9 cellular contexts compared by ENCODE assay signal in genomic region chr10:178208-178607, GRCh38. TPM values are rescaled to one million over a fixed set of nuclear protein-coding genes. Genes with fewer than 3 reads are reported as not detected.
DNase-seq lines count a peak whose midpoint lies in the region; ATAC-seq and TF ChIP-seq lines count a peak whose summit lies in the region.
"Had no signal": no experiment of that assay in that cellular context is flagged by ENCODE, and none has a peak within 500 bp of the region (broad histone marks: within the 10 kb centered on the region; RNA-seq: fewer than 3 reads in every experiment).

No MANE protein-coding gene starts in this region.

- H3K27ac Mint-ChIP-seq in activated naive CD8-positive, alpha-beta T cell treated with anti-CD3 and anti-CD28 coated beads, Interleukin-2, amount 50 U/mL, for 24 hours: no peak overlapping the region
- H3K27ac Mint-ChIP-seq: dendritic cell treated with granulocyte-macrophage colony-stimulating factor and Interleukin-4, amounts not matched to agents 40 ng/mL and 50 ng/mL, for 4 days had no signal

- H3K9me3 Mint-ChIP-seq in activated naive CD8-positive, alpha-beta T cell treated with anti-CD3 and anti-CD28 coated beads, Interleukin-2, amount 50 U/mL, for 24 hours: no peaks in the 10 kb centered on the region
- H3K9me3 Mint-ChIP-seq: dendritic cell treated with granulocyte-macrophage colony-stimulating factor and Interleukin-4, amounts not matched to agents 40 ng/mL and 50 ng/mL, for 4 days had no signal

- intact Hi-C loops in left colon (cut with DNase I, micrococcal nuclease): no loop called here

- peaks cover 21% of the 10 kb centered on the region for H3K36me3 Mint-ChIP-seq in activated naive CD8-positive, alpha-beta T cell treated with anti-CD3 and anti-CD28 coated beads, Interleukin-2, amount 50 U/mL, for 24 hours (ENCODE audit: low read depth)

- no peak overlapping the region for H3K27ac ChIP-seq in VCaP

- ATAC-seq in left colon: peak; percentile 56
- no peak for ATAC-seq in activated naive CD8-positive, alpha-beta T cell treated with anti-CD3 and anti-CD28 coated beads, Interleukin-2, amount 50 U/mL, for 24 hours
- no peak for ATAC-seq in activated CD4-positive, CD25-positive, alpha-beta regulatory T cell treated with anti-CD3 and anti-CD28 coated beads, Interleukin-2, amount 50 U/mL, for 24 hours

- DNase-seq in BE2C (no peak), HFF-Myc (ENCODE audit: extremely low read depth, low read depth) (no peak), left colon (no peak), hepatic stellate cell (ENCODE audit: low spot score) (no peak)
- no peak for DNase-seq in activated effector memory CD4-positive, alpha-beta T cell treated with anti-CD3 and anti-CD28 coated beads, Interleukin-2, amount 50 U/mL, for 16 hours
- DNase-seq in activated naive CD8-positive, alpha-beta T cell treated with anti-CD3 and anti-CD28 coated beads, Interleukin-2, amount 50 U/mL, for 24 hours: no peak

- no peaks in the 10 kb centered on the region for H3K27me3 Mint-ChIP-seq in activated naive CD8-positive, alpha-beta T cell treated with anti-CD3 and anti-CD28 coated beads, Interleukin-2, amount 50 U/mL, for 24 hours
- H3K27me3 Mint-ChIP-seq: dendritic cell treated with granulocyte-macrophage colony-stimulating factor and Interleukin-4, amounts not matched to agents 40 ng/mL and 50 ng/mL, for 4 days had no signal

- H3K4me3 ChIP-seq in BE2C (ENCODE audit: low read depth, low read length) (no peak overlapping the region), HFF-Myc (replicated peaks; ENCODE audit: low read depth, low read length) (no peak overlapping the region)

- peaks cover 16% of the 10 kb centered on the region for H3K4me1 Mint-ChIP-seq in activated naive CD8-positive, alpha-beta T cell treated with anti-CD3 and anti-CD28 coated beads, Interleukin-2, amount 50 U/mL, for 24 hours

- peaks cover 2% of the 10 kb centered on the region; the same call in 1 of the 2 replicates for H3K36me3 ChIP-seq in BE2C

- H3K9me3 ChIP-seq in BE2C: no peaks in the 10 kb centered on the region

- H3K27me3 ChIP-seq in BE2C: no peaks in the 10 kb centered on the region

- no peaks in the 10 kb centered on the region; the same call in 1 of the 2 replicates for H3K4me1 ChIP-seq in BE2C

- H3K4me3 Mint-ChIP-seq in activated naive CD8-positive, alpha-beta T cell treated with anti-CD3 and anti-CD28 coated beads, Interleukin-2, amount 50 U/mL, for 24 hours: no peak overlapping the region
- H3K4me3 Mint-ChIP-seq: dendritic cell treated with granulocyte-macrophage colony-stimulating factor and Interleukin-4, amounts not matched to agents 40 ng/mL and 50 ng/mL, for 4 days had no signal

- TF ChIP-seq CTCF in BE2C (IDR thresholded peaks at IDR 0.05; ENCODE audit: low read depth, low read length): peak; percentile 32; the same call in 1 of the 2 replicates
- TF ChIP-seq CTCF in HFF-Myc (IDR thresholded peaks at IDR 0.05; ENCODE audit: low read depth, low read length, missing control alignments): peak; percentile 10
- TF ChIP-seq CTCF in VCaP (conservative IDR thresholded peaks at IDR 0.05): peak; percentile 71

RNA-seq across cellular contexts. Expression of gene ZMYND11, which starts 43.0 kb away (rescaled TPM):
- 30.0 TPM for polyA plus RNA-seq in BE2C (2012; ENCODE audit: insufficient read depth, insufficient read length, low read depth)
- 10 to 100 TPM; 42.7 to 54.9 TPM for total RNA-seq in left colon

Comparison
In these comparisons a context has a peak if more than half of its experiments do, and no peak if none do; other contexts are left out.
1. CTCF ChIP-seq: peak in every context shown above with its lines; median percentile 71 in VCaP; 32 in BE2C; 10 in HFF-Myc.